8 cellular contexts compared by ENCODE assay signal in genomic region chr5:132813599-132814440, GRCh38. TPM values are rescaled to one million over a fixed set of nuclear protein-coding genes. Genes with fewer than 3 reads are reported as not detected.
A peak's percentile ranks its signal among the peaks of the same experiment; 100 is the strongest.
DNase-seq lines count a peak whose midpoint lies in the region; ATAC-seq and TF ChIP-seq lines count a peak whose summit lies in the region.

No MANE protein-coding gene starts in this region.

- DNase-seq in Right ventricle myocardium inferior (ENCODE audit: missing footprints) (no peak), cardiac septum (ENCODE audit: low spot score) (no peak), head of caudate nucleus (peak in 41 of 42 donors; percentile 47 to 89 (median 77)), prostate gland (ENCODE audit: low spot score) (no peak)
- DNase-seq in activated CD8-positive, alpha-beta memory T cell treated with anti-CD3 and anti-CD28 coated beads, Interleukin-2, amount 50 U/mL, for 4 hours, result peak; percentile 36

- H3K4me1 ChIP-seq in prostate gland (replicated peaks), result no peaks in the 10 kb centered on the region

- intact Hi-C loops in Right ventricle myocardium inferior (cut with DNase I), result no loop called here
- intact Hi-C loops in cardiac septum (cut with DNase I), result no loop called here
- intact Hi-C loops in head of caudate nucleus (cut with DNase I), result loop anchor here (5.0 kb wide), 1 partner anchor 37 kb away; the partner anchor contains the start of gene SEPTIN8
- intact Hi-C loops in prostate gland (cut with DNase I), result no loop called here

- WGBS in prostate gland, result 3% methylated on average over 65 of the region's 99 CpGs

- no peaks in the 10 kb centered on the region for H3K36me3 ChIP-seq in prostate gland

- no peaks in the 10 kb centered on the region for H3K9me3 ChIP-seq in prostate gland

- ATAC-seq in Right ventricle myocardium inferior (peak; percentile 71), HG02938 (IDR thresholded peaks at IDR 0.05; ENCODE audit: unreplicated experiment) (no peak), HG03521 (IDR thresholded peaks at IDR 0.05; ENCODE audit: unreplicated experiment) (no peak), GM21528 (IDR thresholded peaks at IDR 0.05; ENCODE audit: low FRiP score, unreplicated experiment) (no peak)

- H3K4me3 ChIP-seq in prostate gland, result peak overlapping the region; percentile 37 to 55

- no peaks in the 10 kb centered on the region for H3K27me3 ChIP-seq in prostate gland (replicated peaks; ENCODE audit: insufficient read depth)

- H3K27ac ChIP-seq in prostate gland, result peak overlapping the region; percentile 70 to 71

- TF ChIP-seq POLR2A in prostate gland (IDR thresholded peaks at IDR 0.05), result no peak

- TF ChIP-seq CTCF in prostate gland (IDR thresholded peaks at IDR 0.05), result no peak

RNA-seq across cellular contexts. Expression of gene SOWAHA, which starts 0.7 kb away (rescaled TPM):
- 0.27 TPM for total RNA-seq in Right ventricle myocardium inferior
- 0.08 TPM for total RNA-seq in cardiac septum
- total RNA-seq in prostate gland, result 10 to 100 TPM in 1 of 2 donors, 1 to 10 TPM in 1; 4.1 to 16.7 TPM

RNA-seq across cellular contexts. Expression of gene SHROOM1, which starts 16.6 kb away (rescaled TPM):
- total RNA-seq in Right ventricle myocardium inferior, result 5.0 TPM
- total RNA-seq in cardiac septum, result 4.7 TPM
- total RNA-seq in prostate gland, result 100 to 1,000 TPM in 1 of 2 donors, 10 to 100 TPM in 1; 62.1 to 364 TPM

RNA-seq across cellular contexts. Expression of gene SEPTIN8, which starts 36.8 kb away (rescaled TPM):
- total RNA-seq in Right ventricle myocardium inferior (28.5 TPM), cardiac septum (45.2 TPM), prostate gland (10 to 100 TPM; 27.7 to 38.5 TPM)

RNA-seq across cellular contexts. Expression of gene GDF9, which starts 52.4 kb away (rescaled TPM):
- total RNA-seq in Right ventricle myocardium inferior (0.24 TPM), cardiac septum (0.43 TPM), prostate gland (1 to 10 TPM in 1 of 2 donors, under 1 TPM in 1; 0.09 to 3.2 TPM)

RNA-seq across cellular contexts. Expression of gene UQCRQ, which starts 52.6 kb away (rescaled TPM):
- total RNA-seq in Right ventricle myocardium inferior (1,774 TPM), cardiac septum (1,426 TPM), prostate gland (100 to 1,000 TPM; 201 to 223 TPM)

Comparison
In these comparisons a context has a peak if more than half of its experiments do, and no peak if none do; other contexts are left out.
1. DNase-seq: peak in activated CD8-positive, alpha-beta memory T cell treated with anti-CD3 and anti-CD28 coated beads, Interleukin-2, amount 50 U/mL, for 4 hours (single experiment) and head of caudate nucleus (41 of 42); none in Right ventricle myocardium inferior (single experiment), cardiac septum (single experiment) and prostate gland (single experiment).
2. RNA of gene SHROOM1, which starts 16.6 kb away (total RNA-seq): 62.1 to 364 TPM in prostate gland; 5.0 TPM in Right ventricle myocardium inferior (single experiment) and 4.7 TPM in cardiac septum (single experiment); every median in the first group is over 10 times any median in the second.